In genomic region chr6:112879920-112880413, GRCh38 we compare ENCODE assay signal across 1 cellular context.
TF ChIP-seq lines count a peak whose summit lies in the region.

No MANE protein-coding gene starts in this region.

TF ChIP-seq in HepG2, 621 proteins besides CTCF, POLR2A, EP300 and RAD21 (continued from another document and continues in another):
- no peak for TF ChIP-seq GLMP (CRISPR knock-in tag; IDR thresholded peaks at IDR 0.05; ENCODE audit: borderline replicate concordance)
- TF ChIP-seq ZNF543 (CRISPR knock-in tag; IDR thresholded peaks at IDR 0.05) = peak; percentile 47; the same call in 1 of the 2 replicates
- TF ChIP-seq, protein P1, sequence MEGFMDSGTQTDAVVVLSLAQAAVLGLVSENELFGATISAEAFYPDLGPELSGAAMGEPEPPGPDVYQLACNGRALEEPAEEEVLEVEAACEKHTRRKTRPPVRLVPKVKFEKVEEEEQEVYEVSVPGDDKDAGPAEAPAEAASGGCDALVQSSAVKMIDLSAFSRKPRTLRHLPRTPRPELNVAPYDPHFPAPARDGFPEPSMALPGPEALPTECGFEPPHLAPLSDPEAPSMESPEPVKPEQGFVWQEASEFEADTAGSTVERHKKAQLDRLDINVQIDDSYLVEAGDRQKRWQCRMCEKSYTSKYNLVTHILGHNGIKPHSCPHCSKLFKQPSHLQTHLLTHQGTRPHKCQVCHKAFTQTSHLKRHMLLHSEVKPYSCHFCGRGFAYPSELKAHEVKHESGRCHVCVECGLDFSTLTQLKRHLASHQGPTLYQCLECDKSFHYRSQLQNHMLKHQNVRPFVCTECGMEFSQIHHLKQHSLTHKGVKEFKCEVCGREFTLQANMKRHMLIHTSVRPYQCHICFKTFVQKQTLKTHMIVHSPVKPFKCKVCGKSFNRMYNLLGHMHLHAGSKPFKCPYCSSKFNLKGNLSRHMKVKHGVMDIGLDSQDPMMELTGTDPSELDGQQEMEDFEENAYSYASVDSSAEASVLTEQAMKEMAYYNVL (CRISPR knock-in tag; IDR thresholded peaks at IDR 0.05; ENCODE audit: borderline replicate concordance) = peak; percentile 34; the same call in 1 of the 2 replicates
- TF ChIP-seq ZNF546 (CRISPR knock-in tag; conservative IDR thresholded peaks at IDR 0.05) = no peak
- TF ChIP-seq ZNF124 (CRISPR knock-in tag; IDR thresholded peaks at IDR 0.05) = peak; percentile 84
- TF ChIP-seq ZNF224 (CRISPR knock-in tag; IDR thresholded peaks at IDR 0.05) = 0 out of 2 replicates have a peak, but pooled peaks have one; percentile 21
- TF ChIP-seq RBM22 (optimal IDR thresholded peaks at IDR 0.05; ENCODE audit: low read length) = no peak
- peak; percentile 74; the same call in 1 of the 2 replicates for TF ChIP-seq ZNF784 (CRISPR knock-in tag; IDR thresholded peaks at IDR 0.05; ENCODE audit: borderline replicate concordance)
- no peak for TF ChIP-seq KDM6A (CRISPR knock-in tag; IDR thresholded peaks at IDR 0.05; ENCODE audit: low read depth)
- TF ChIP-seq MEIS1 (CRISPR knock-in tag; IDR thresholded peaks at IDR 0.05; ENCODE audit: borderline replicate concordance) = no peak
- TF ChIP-seq ZNF121 (CRISPR knock-in tag; IDR thresholded peaks at IDR 0.05) = peak; percentile 62; the same call in 1 of the 2 replicates
- peak; percentile 40; the same call in 1 of the 2 replicates for TF ChIP-seq TFDP1 (CRISPR knock-in tag; IDR thresholded peaks at IDR 0.05; ENCODE audit: borderline replicate concordance)
- peak; percentile 68 for TF ChIP-seq FOSL2 (CRISPR knock-in tag; IDR thresholded peaks at IDR 0.05)
- TF ChIP-seq KLF16 (CRISPR knock-in tag; IDR thresholded peaks at IDR 0.05) = peak in 1 of 2 experiments; percentile 89; a peak in 2 of 4 replicates
- TF ChIP-seq HMGXB3 (CRISPR knock-in tag; IDR thresholded peaks at IDR 0.05; ENCODE audit: borderline replicate concordance) = no peak
- TF ChIP-seq TRAFD1 (CRISPR knock-in tag; IDR thresholded peaks at IDR 0.05; ENCODE audit: borderline replicate concordance) = no peak
- no peak for TF ChIP-seq ZFP41 (CRISPR knock-in tag; IDR thresholded peaks at IDR 0.05; ENCODE audit: borderline replicate concordance)
- TF ChIP-seq FOXK1 (CRISPR knock-in tag; IDR thresholded peaks at IDR 0.05; ENCODE audit: borderline replicate concordance, low read depth) = peak; percentile 20; the same call in 1 of the 2 replicates
- no peak for TF ChIP-seq GTF3A (CRISPR knock-in tag; conservative IDR thresholded peaks at IDR 0.05)
- 0 out of 2 replicates have a peak, but pooled peaks have one; percentile 46 for TF ChIP-seq ISX (CRISPR knock-in tag; conservative IDR thresholded peaks at IDR 0.05)
- no peak for TF ChIP-seq MTF1 (CRISPR knock-in tag; IDR thresholded peaks at IDR 0.05)
- TF ChIP-seq ZNF180 (CRISPR knock-in tag; IDR thresholded peaks at IDR 0.05; ENCODE audit: borderline replicate concordance, low read depth) = no peak
- TF ChIP-seq ZNF768 (CRISPR knock-in tag; IDR thresholded peaks at IDR 0.05) = peak; percentile 28; the same call in 1 of the 2 replicates
- no peak for TF ChIP-seq NR2F2 (IDR thresholded peaks at IDR 0.05; ENCODE audit: borderline replicate concordance, low read depth)
- no peak for TF ChIP-seq ZNF713 (CRISPR knock-in tag; IDR thresholded peaks at IDR 0.05)
- no peak for TF ChIP-seq SUZ12 (IDR thresholded peaks at IDR 0.05; ENCODE audit: low read depth, low read length)
- no peak for TF ChIP-seq SRY (CRISPR knock-in tag; IDR thresholded peaks at IDR 0.05)
- TF ChIP-seq MED8 (CRISPR knock-in tag; IDR thresholded peaks at IDR 0.05; ENCODE audit: insufficient replicate concordance) = no peak
- TF ChIP-seq ZNF616 (CRISPR knock-in tag; IDR thresholded peaks at IDR 0.05; ENCODE audit: low read depth) = no peak
- TF ChIP-seq, protein P2, sequence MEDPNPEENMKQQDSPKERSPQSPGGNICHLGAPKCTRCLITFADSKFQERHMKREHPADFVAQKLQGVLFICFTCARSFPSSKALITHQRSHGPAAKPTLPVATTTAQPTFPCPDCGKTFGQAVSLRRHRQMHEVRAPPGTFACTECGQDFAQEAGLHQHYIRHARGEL (CRISPR knock-in tag; IDR thresholded peaks at IDR 0.05) = no peak; the same call in 1 of the 2 replicates
- no peak for TF ChIP-seq STAT5B (CRISPR knock-in tag; IDR thresholded peaks at IDR 0.05)
- peak; percentile 63; the same call in 1 of the 2 replicates for TF ChIP-seq FOXC1 (CRISPR knock-in tag; IDR thresholded peaks at IDR 0.05; ENCODE audit: borderline replicate concordance)
- TF ChIP-seq NFYC (CRISPR knock-in tag; IDR thresholded peaks at IDR 0.05) = no peak
- peak; percentile 83; the same call in 1 of the 2 replicates for TF ChIP-seq SMAD1 (CRISPR knock-in tag; IDR thresholded peaks at IDR 0.05; ENCODE audit: borderline replicate concordance, low read depth)
- peak; percentile 66 for TF ChIP-seq POLR2G (IDR thresholded peaks at IDR 0.05; ENCODE audit: low read depth, low read length)
- TF ChIP-seq LBX2 (CRISPR knock-in tag; IDR thresholded peaks at IDR 0.05; ENCODE audit: borderline replicate concordance) = no peak
- no peak for TF ChIP-seq ZSCAN5A (CRISPR knock-in tag; IDR thresholded peaks at IDR 0.05; ENCODE audit: borderline replicate concordance)
- TF ChIP-seq ZNF232 (CRISPR knock-in tag; IDR thresholded peaks at IDR 0.05; ENCODE audit: borderline replicate concordance) = 0 out of 2 replicates have a peak, but pooled peaks have one; percentile 42
- no peak for TF ChIP-seq CHD2 (IDR thresholded peaks at IDR 0.05; ENCODE audit: low read depth, low read length)
- TF ChIP-seq ZNF550 (CRISPR knock-in tag; IDR thresholded peaks at IDR 0.05; ENCODE audit: borderline replicate concordance) = 0 out of 2 replicates have a peak, but pooled peaks have one; percentile 50
- peak; percentile 73 for TF ChIP-seq ZNF317 (CRISPR knock-in tag; IDR thresholded peaks at IDR 0.05)
- TF ChIP-seq ZMYM3 (CRISPR knock-in tag; IDR thresholded peaks at IDR 0.05) = peak; percentile 62; the same call in 1 of the 2 replicates
- TF ChIP-seq GABPA (IDR thresholded peaks at IDR 0.05; ENCODE audit: low read depth, low read length) = peak; percentile 42; the same call in 1 of the 2 replicates
- TF ChIP-seq GABPA (CRISPR knock-in tag; IDR thresholded peaks at IDR 0.05; ENCODE audit: low read depth) = peak; percentile 84
- TF ChIP-seq NR3C1 (CRISPR knock-in tag; IDR thresholded peaks at IDR 0.05) = no peak
- no peak for TF ChIP-seq PBX2 (CRISPR knock-in tag; IDR thresholded peaks at IDR 0.05)
- TF ChIP-seq SAP130 (CRISPR knock-in tag; IDR thresholded peaks at IDR 0.05; ENCODE audit: low read depth) = peak; percentile 71
- peak; percentile 30; the same call in 1 of the 2 replicates for TF ChIP-seq NFYB (CRISPR knock-in tag; IDR thresholded peaks at IDR 0.05)
- no peak for TF ChIP-seq HMGA1 (CRISPR knock-in tag; conservative IDR thresholded peaks at IDR 0.05)
- TF ChIP-seq, protein P3, sequence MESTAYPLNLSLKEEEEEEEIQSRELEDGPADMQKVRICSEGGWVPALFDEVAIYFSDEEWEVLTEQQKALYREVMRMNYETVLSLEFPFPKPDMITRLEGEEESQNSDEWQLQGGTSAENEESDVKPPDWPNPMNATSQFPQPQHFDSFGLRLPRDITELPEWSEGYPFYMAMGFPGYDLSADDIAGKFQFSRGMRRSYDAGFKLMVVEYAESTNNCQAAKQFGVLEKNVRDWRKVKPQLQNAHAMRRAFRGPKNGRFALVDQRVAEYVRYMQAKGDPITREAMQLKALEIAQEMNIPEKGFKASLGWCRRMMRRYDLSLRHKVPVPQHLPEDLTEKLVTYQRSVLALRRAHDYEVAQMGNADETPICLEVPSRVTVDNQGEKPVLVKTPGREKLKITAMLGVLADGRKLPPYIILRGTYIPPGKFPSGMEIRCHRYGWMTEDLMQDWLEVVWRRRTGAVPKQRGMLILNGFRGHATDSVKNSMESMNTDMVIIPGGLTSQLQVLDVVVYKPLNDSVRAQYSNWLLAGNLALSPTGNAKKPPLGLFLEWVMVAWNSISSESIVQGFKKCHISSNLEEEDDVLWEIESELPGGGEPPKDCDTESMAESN (CRISPR knock-in tag; conservative IDR thresholded peaks at IDR 0.05) = peak; percentile 82
- no peak for TF ChIP-seq ZNF7 (CRISPR knock-in tag; IDR thresholded peaks at IDR 0.05)
